ENCODE assay signal across 8 cellular contexts in the genomic region with DNA sequence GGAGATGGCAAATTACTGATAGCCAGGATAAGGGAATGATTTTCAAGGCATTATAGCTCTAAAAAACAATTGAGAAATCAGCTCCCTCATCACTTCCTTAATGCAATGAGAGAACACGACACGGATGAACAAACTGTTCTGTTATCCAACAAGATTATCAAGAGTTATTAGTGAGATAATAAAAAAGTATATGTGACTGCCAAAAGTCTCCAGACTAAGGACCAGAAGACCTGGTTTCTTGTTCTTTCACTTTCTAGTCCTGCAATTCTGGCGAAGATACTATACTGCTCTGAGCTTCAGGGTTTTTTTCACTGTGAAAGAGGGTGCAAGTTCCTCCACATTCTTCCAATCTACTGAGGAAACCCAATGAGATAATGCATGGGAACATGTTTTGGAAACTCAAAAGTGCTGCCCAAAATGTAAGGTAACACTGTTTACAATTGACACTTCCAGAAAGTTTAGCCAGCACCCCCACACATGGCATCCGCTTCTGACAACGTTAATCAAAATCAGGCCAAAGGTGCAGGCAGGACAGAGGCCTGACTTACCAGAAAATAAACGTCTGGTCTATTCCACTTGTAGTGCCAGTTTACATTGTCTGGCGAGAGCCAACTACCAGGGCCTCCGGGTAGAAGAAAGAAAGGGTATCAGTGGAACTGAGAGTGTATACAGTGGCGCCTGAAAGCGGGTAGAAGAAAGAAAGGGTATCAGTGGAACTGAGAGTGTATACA. TPM values are rescaled to one million over a fixed set of nuclear protein-coding genes. Genes with fewer than 3 reads are reported as not detected.
A peak's percentile ranks its signal among the peaks of the same experiment; 100 is the strongest.
DNase-seq lines count a peak whose midpoint lies in the region; ATAC-seq and TF ChIP-seq lines count a peak whose summit lies in the region.

No MANE protein-coding gene starts in this region.

- no peaks in the 10 kb centered on the region for H3K9me3 ChIP-seq in CD4-positive, alpha-beta T cell (ENCODE audit: control insufficient read depth, low read length)

- H3K27ac ChIP-seq in CD4-positive, alpha-beta T cell (ENCODE audit: low read depth, low read length), result peak overlapping the region; percentile 63

- intact Hi-C loops in CD4-positive, alpha-beta T cell (cut with DNase I, micrococcal nuclease), result no loop called here

- POLR2A ChIA-PET in CD4-positive, alpha-beta T cell (lab: Charles Lee), result interaction anchor here (0.8 kb wide), 1 partner anchor 35 kb away, joined by 3 read pairs; the partner anchor contains the start of gene KANK1

- no peaks in the 10 kb centered on the region for H3K27me3 Mint-ChIP-seq in CD4-positive, alpha-beta T cell
- peaks cover 5% of the 10 kb centered on the region for H3K27me3 Mint-ChIP-seq in nephron progenitor cell (ENCODE audit: low read depth, poor library complexity)

- H3K9me3 Mint-ChIP-seq in CD4-positive, alpha-beta T cell, result no peaks in the 10 kb centered on the region
- peaks cover 13% of the 10 kb centered on the region for H3K9me3 Mint-ChIP-seq in nephron progenitor cell

- no peaks in the 10 kb centered on the region for H3K27me3 ChIP-seq in CD4-positive, alpha-beta T cell (ENCODE audit: control insufficient read depth, insufficient read depth, low read length)

- no peak for DNase-seq in CD4-positive, alpha-beta T cell
- DNase-seq in LNCaP clone FGC (ENCODE audit: low read depth) (peak; percentile 63), choroid plexus epithelial cell (ENCODE audit: low read depth) (peak; percentile 15), nephron progenitor cell (no peak), NCI-H2029 (lab: John Stamatoyannopoulos, UW) (no peak), NCI-H1092 treated with DMSO at 0.1 percent for 48 hours (lab: John Stamatoyannopoulos, UW) (no peak)

- H3K4me3 ChIP-seq in LNCaP clone FGC (ENCODE audit: low read depth, low read length) (peak overlapping the region; percentile 59; the same call in 1 of the 2 replicates), choroid plexus epithelial cell (ENCODE audit: low read depth, low read length) (peak overlapping the region; percentile 62)

- peak overlapping the region; percentile 79 for H3K4me3 Mint-ChIP-seq in CD4-positive, alpha-beta T cell
- H3K4me3 Mint-ChIP-seq in nephron progenitor cell, result peak overlapping the region; percentile 92

- H3K27ac Mint-ChIP-seq in CD4-positive, alpha-beta T cell, result peak overlapping the region; percentile 93
- H3K27ac Mint-ChIP-seq in nephron progenitor cell, result peak overlapping the region; percentile 28

- no peak for TF ChIP-seq CTCF in CD4-positive, alpha-beta T cell (IDR thresholded peaks at IDR 0.05)
- TF ChIP-seq CTCF in LNCaP clone FGC (IDR thresholded peaks at IDR 0.05; ENCODE audit: control insufficient read depth, extremely low read depth, insufficient read depth) (no peak), choroid plexus epithelial cell (conservative IDR thresholded peaks at IDR 0.05; ENCODE audit: low read depth, low read length) (no peak), nephron progenitor cell (IDR thresholded peaks at IDR 0.05) (no peak)

- CTCF ChIA-PET in CD4-positive, alpha-beta T cell (lab: Charles Lee), result no interaction called here

- ATAC-seq in CD4-positive, alpha-beta T cell (ENCODE audit: poor library complexity), result no peak
- ATAC-seq in HG02759 (IDR thresholded peaks at IDR 0.05; ENCODE audit: unreplicated experiment) (no peak), GM21360 (IDR thresholded peaks at IDR 0.05; ENCODE audit: unreplicated experiment) (no peak)

- H3K4me1 Mint-ChIP-seq in CD4-positive, alpha-beta T cell (ENCODE audit: low read depth), result peaks cover 29% of the 10 kb centered on the region
- H3K4me1 Mint-ChIP-seq in nephron progenitor cell, result peaks cover 56% of the 10 kb centered on the region

- peaks cover 37% of the 10 kb centered on the region for H3K36me3 Mint-ChIP-seq in CD4-positive, alpha-beta T cell (ENCODE audit: low read depth)
- H3K36me3 Mint-ChIP-seq in nephron progenitor cell (ENCODE audit: low read depth), result peaks cover 7% of the 10 kb centered on the region

RNA-seq across cellular contexts. Expression of gene KANK1, which starts 35.6 kb away (rescaled TPM):
- 1 to 10 TPM; 2.3 to 3.0 TPM for total RNA-seq in CD4-positive, alpha-beta T cell

Comparison
In these comparisons a context has a peak if more than half of its experiments do, and no peak if none do; other contexts are left out.
1. DNase-seq: peak in LNCaP clone FGC (single experiment) and choroid plexus epithelial cell (single experiment); none in CD4-positive, alpha-beta T cell (0 of 10), nephron progenitor cell (single experiment), NCI-H2029 (single experiment) and NCI-H1092 treated with DMSO at 0.1 percent for 48 hours (single experiment).